11 cellular contexts compared by ENCODE assay signal in genomic region chr3:50341537-50341936, GRCh38. TPM values are rescaled to one million over a fixed set of nuclear protein-coding genes. Genes with fewer than 3 reads are reported as not detected.
DNase-seq lines count a peak whose midpoint lies in the region; ATAC-seq and TF ChIP-seq lines count a peak whose summit lies in the region.
"Had no signal": no experiment of that assay in that cellular context is flagged by ENCODE, and none has a peak within 500 bp of the region (broad histone marks: within the 10 kb centered on the region; RNA-seq: fewer than 3 reads in every experiment).

No MANE protein-coding gene starts in this region.

- TF ChIP-seq CTCF in RWPE2 (IDR thresholded peaks at IDR 0.05; ENCODE audit: poor library complexity, severe bottlenecking) (no peak), fibroblast of villous mesenchyme (IDR thresholded peaks at IDR 0.05; ENCODE audit: insufficient read depth, low read depth, low read length) (no peak), glutamatergic neuron (IDR thresholded peaks at IDR 0.05; ENCODE audit: partially characterized antibody, unreplicated experiment) (no peak)

- peaks cover 62% of the 10 kb centered on the region for H3K4me1 Mint-ChIP-seq in stimulated activated effector memory CD8-positive, alpha-beta T cell treated with anti-CD3 and anti-CD28 coated beads, Interleukin-12 subunit alpha, Interleukin-12 subunit beta, amount 100 ng/mL, for 72 hours
- H3K4me1 Mint-ChIP-seq in glutamatergic neuron (ENCODE audit: low read depth, unreplicated experiment) = peaks cover 15% of the 10 kb centered on the region

- peaks cover 8% of the 10 kb centered on the region for H3K4me1 ChIP-seq in RWPE2 (ENCODE audit: insufficient read depth, poor library complexity, severe bottlenecking)

- H3K4me3 Mint-ChIP-seq in stimulated activated effector memory CD8-positive, alpha-beta T cell treated with anti-CD3 and anti-CD28 coated beads, Interleukin-12 subunit alpha, Interleukin-12 subunit beta, amount 100 ng/mL, for 72 hours = peak overlapping the region; percentile 93
- no peak overlapping the region for H3K4me3 Mint-ChIP-seq in glutamatergic neuron (ENCODE audit: unreplicated experiment)
- H3K4me3 Mint-ChIP-seq: brain had no signal

- peak overlapping the region; percentile 17 for H3K27ac ChIP-seq in RWPE2 (ENCODE audit: poor library complexity, severe bottlenecking)

- no peak overlapping the region for H3K4me3 ChIP-seq in RWPE2 (ENCODE audit: severe bottlenecking)
- peak overlapping the region; percentile 58 for H3K4me3 ChIP-seq in fibroblast of villous mesenchyme (ENCODE audit: low read depth, low read length)

- peaks cover 42% of the 10 kb centered on the region for H3K36me3 Mint-ChIP-seq in stimulated activated effector memory CD8-positive, alpha-beta T cell treated with anti-CD3 and anti-CD28 coated beads, Interleukin-12 subunit alpha, Interleukin-12 subunit beta, amount 100 ng/mL, for 72 hours
- peaks cover 4% of the 10 kb centered on the region for H3K36me3 Mint-ChIP-seq in glutamatergic neuron (ENCODE audit: unreplicated experiment)

- DNase-seq in activated CD4-positive, alpha-beta T cell treated with anti-CD3 and anti-CD28 coated beads for 48 hours = peak; percentile 35
- no peak for DNase-seq in activated CD4-positive, alpha-beta T cell treated with anti-CD3 and anti-CD28 coated beads for 4 hours
- no peak for DNase-seq in RWPE2 (ENCODE audit: low spot score)
- DNase-seq in fibroblast of villous mesenchyme (ENCODE audit: low read depth) = no peak
- DNase-seq in stimulated activated effector memory CD8-positive, alpha-beta T cell treated with anti-CD3 and anti-CD28 coated beads, Interleukin-12 subunit alpha, Interleukin-12 subunit beta, amount 100 ng/mL, for 72 hours (ENCODE audit: low spot score in 2 of 2) = no peak
- DNase-seq in stimulated activated naive CD4-positive, alpha-beta T cell (lab: John Stamatoyannopoulos, UW) = no peak
- DNase-seq in glutamatergic neuron = no peak
- DNase-seq: NCI-H446 treated with DMSO at 0.1 percent for 48 hours, T1000 had no signal

- ATAC-seq in RWPE2 (ENCODE audit: low read depth) = no peak
- ATAC-seq in stimulated activated effector memory CD8-positive, alpha-beta T cell treated with anti-CD3 and anti-CD28 coated beads, Interleukin-12 subunit alpha, Interleukin-12 subunit beta, amount 100 ng/mL, for 72 hours = no peak
- ATAC-seq in GM19035 (IDR thresholded peaks at IDR 0.05; ENCODE audit: unreplicated experiment) = no peak

- H3K27ac Mint-ChIP-seq in stimulated activated effector memory CD8-positive, alpha-beta T cell treated with anti-CD3 and anti-CD28 coated beads, Interleukin-12 subunit alpha, Interleukin-12 subunit beta, amount 100 ng/mL, for 72 hours = peak overlapping the region; percentile 96
- H3K27ac Mint-ChIP-seq in glutamatergic neuron (ENCODE audit: unreplicated experiment) = no peak overlapping the region
- H3K27ac Mint-ChIP-seq: brain had no signal

- peaks cover 29% of the 10 kb centered on the region for H3K27me3 Mint-ChIP-seq in glutamatergic neuron (ENCODE audit: unreplicated experiment)

- H3K27me3 ChIP-seq in RWPE2 (ENCODE audit: insufficient read depth, poor library complexity, severe bottlenecking) = no peaks in the 10 kb centered on the region

- H3K9me3 ChIP-seq in RWPE2 (ENCODE audit: severe bottlenecking) = no peaks in the 10 kb centered on the region

- H3K9me3 Mint-ChIP-seq in stimulated activated effector memory CD8-positive, alpha-beta T cell treated with anti-CD3 and anti-CD28 coated beads, Interleukin-12 subunit alpha, Interleukin-12 subunit beta, amount 100 ng/mL, for 72 hours = no peaks in the 10 kb centered on the region
- H3K9me3 Mint-ChIP-seq in glutamatergic neuron (ENCODE audit: unreplicated experiment) = peaks cover 18% of the 10 kb centered on the region

- no peaks in the 10 kb centered on the region for H3K36me3 ChIP-seq in RWPE2 (ENCODE audit: low read depth)

RNA-seq across cellular contexts. Expression of gene RASSF1, which starts 0.9 kb away (rescaled TPM):
- 34.8 and 36.3 TPM in 2 replicates for total RNA-seq in fibroblast of villous mesenchyme
- total RNA-seq in glutamatergic neuron (ENCODE audit: unreplicated experiment) = 27.8 TPM

RNA-seq across cellular contexts. Expression of gene ZMYND10, which starts 4.0 kb away (rescaled TPM):
- total RNA-seq in fibroblast of villous mesenchyme = 0.97 and 1.3 TPM in 2 replicates
- 1.3 TPM for total RNA-seq in glutamatergic neuron (ENCODE audit: unreplicated experiment)

RNA-seq across cellular contexts. Expression of gene NPRL2, which starts 9.0 kb away (rescaled TPM):
- total RNA-seq in fibroblast of villous mesenchyme (21.3 and 22.9 TPM in 2 replicates), glutamatergic neuron (ENCODE audit: unreplicated experiment) (30.4 TPM)

RNA-seq across cellular contexts. Expression of gene CYB561D2, which starts 9.1 kb away (rescaled TPM):
- total RNA-seq in fibroblast of villous mesenchyme (22.5 and 23.7 TPM in 2 replicates), glutamatergic neuron (ENCODE audit: unreplicated experiment) (12.6 TPM)

RNA-seq across cellular contexts. Expression of gene TUSC2, which starts 13.5 kb away (rescaled TPM):
- total RNA-seq in fibroblast of villous mesenchyme (17.7 and 22.0 TPM in 2 replicates), glutamatergic neuron (ENCODE audit: unreplicated experiment) (30.8 TPM)
